10 cellular contexts compared by ENCODE assay signal in the genomic region with DNA sequence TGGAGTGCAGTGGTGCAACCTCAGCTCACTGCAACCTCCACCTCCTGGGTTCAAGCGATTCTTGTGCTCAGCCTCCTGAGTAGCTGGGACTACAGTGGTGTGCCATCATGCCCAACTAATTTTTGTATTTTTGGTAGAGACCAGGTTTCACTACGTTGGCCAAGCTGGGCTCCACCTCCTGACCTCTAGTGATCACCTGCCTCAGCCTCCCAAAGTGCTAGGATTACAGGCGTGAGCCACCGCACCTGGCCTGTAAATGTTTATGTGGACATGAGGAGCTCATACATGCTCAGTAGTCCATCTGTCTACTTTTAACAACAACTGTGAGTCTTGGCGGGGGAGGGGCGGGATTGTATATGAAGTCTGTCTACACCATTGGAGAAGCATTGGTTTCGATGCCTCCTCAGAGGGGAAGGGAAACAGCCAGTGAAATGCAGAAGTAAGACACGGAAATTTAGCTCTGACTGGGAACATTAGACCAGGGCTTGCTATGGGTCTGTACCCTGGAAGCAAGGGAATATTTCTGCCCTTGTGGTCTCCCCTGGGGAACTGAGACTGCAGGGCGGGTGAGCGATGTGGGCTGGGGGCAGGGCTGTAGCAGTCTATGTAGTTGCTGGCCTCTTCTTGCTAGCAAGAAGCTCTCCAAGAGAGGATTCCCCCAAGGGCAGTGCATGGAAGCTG. TPM values are rescaled to one million over a fixed set of nuclear protein-coding genes. Genes with fewer than 3 reads are reported as not detected.
DNase-seq lines count a peak whose midpoint lies in the region; TF ChIP-seq lines count a peak whose summit lies in the region.
"Had no signal": no experiment of that assay in that cellular context is flagged by ENCODE, and none has a peak within 500 bp of the region (broad histone marks: within the 10 kb centered on the region; RNA-seq: fewer than 3 reads in every experiment).

No MANE protein-coding gene starts in this region.

- H3K4me1 ChIP-seq in tibial artery, result peaks cover 0 to 27% (median 4%) of the 10 kb centered on the region in 4 donors

- intact Hi-C loops in tibial artery (cut with DNase I; ENCODE audit: low total_unique reads), result no loop called here

- H3K36me3 Mint-ChIP-seq in IgD-negative memory B cell (peaks cover 5% of the 10 kb centered on the region), glutamatergic neuron (ENCODE audit: unreplicated experiment) (no peaks in the 10 kb centered on the region), endothelial cell (ENCODE audit: low read depth, unreplicated experiment) (peaks cover 22% of the 10 kb centered on the region)

- TF ChIP-seq CTCF in glutamatergic neuron (IDR thresholded peaks at IDR 0.05; ENCODE audit: partially characterized antibody, unreplicated experiment) (no peak), tibial artery (IDR thresholded peaks at IDR 0.05) (no peak), endothelial cell (IDR thresholded peaks at IDR 0.05; ENCODE audit: unreplicated experiment) (no peak)

- H3K27me3 Mint-ChIP-seq in IgD-negative memory B cell (no peaks in the 10 kb centered on the region), glutamatergic neuron (ENCODE audit: unreplicated experiment) (peaks cover 2% of the 10 kb centered on the region), endothelial cell (ENCODE audit: unreplicated experiment) (peaks cover 2% of the 10 kb centered on the region)
- H3K27me3 Mint-ChIP-seq: activated naive CD8-positive, alpha-beta T cell treated with anti-CD3 and anti-CD28 coated beads, Interleukin-2, amount 10 ng/mL, durations not matched to agents 7 days and 5 days had no signal

- H3K27ac ChIP-seq in tibial artery, result peak overlapping the region in 1 of 2 donors; percentile 7
- H3K27ac ChIP-seq: 22Rv1 had no signal

- DNase-seq in DMS 273 (lab: John Stamatoyannopoulos, UW; ENCODE audit: unreplicated experiment), result peak; percentile 69
- no peak for DNase-seq in DMS 273 treated with DMSO at 0.1 percent for 48 hours (lab: John Stamatoyannopoulos, UW)
- DNase-seq in glutamatergic neuron, result peak; percentile 53
- DNase-seq in tibial artery, result peak; percentile 84 to 86
- DNase-seq in endothelial cell (ENCODE audit: low spot score), result no peak
- no peak for DNase-seq in NCI-H2107 treated with DMSO at 0.1 percent for 48 hours (lab: John Stamatoyannopoulos, UW; ENCODE audit: unreplicated experiment)
- no peak for DNase-seq in NCI-H1048 (lab: John Stamatoyannopoulos, UW)
- DNase-seq: activated naive CD8-positive, alpha-beta T cell treated with anti-CD3 and anti-CD28 coated beads, Interleukin-2, amount 10 ng/mL, durations not matched to agents 7 days and 5 days had no signal

- H3K4me1 Mint-ChIP-seq in IgD-negative memory B cell (peaks cover 15 to 34% (median 29%) of the 10 kb centered on the region in 3 donors), glutamatergic neuron (ENCODE audit: low read depth, unreplicated experiment) (peaks cover 24% of the 10 kb centered on the region), endothelial cell (ENCODE audit: unreplicated experiment) (no peaks in the 10 kb centered on the region)

- H3K9me3 Mint-ChIP-seq in IgD-negative memory B cell, result no peaks in the 10 kb centered on the region
- peaks cover 4% of the 10 kb centered on the region for H3K9me3 Mint-ChIP-seq in glutamatergic neuron (ENCODE audit: unreplicated experiment)
- no peaks in the 10 kb centered on the region for H3K9me3 Mint-ChIP-seq in endothelial cell (ENCODE audit: unreplicated experiment)
- H3K9me3 Mint-ChIP-seq: activated naive CD8-positive, alpha-beta T cell treated with anti-CD3 and anti-CD28 coated beads, Interleukin-2, amount 10 ng/mL, durations not matched to agents 7 days and 5 days had no signal

- H3K27ac Mint-ChIP-seq in IgD-negative memory B cell, result peak overlapping the region; percentile 16 to 93 (median 22)
- H3K27ac Mint-ChIP-seq in glutamatergic neuron (ENCODE audit: unreplicated experiment), result peak overlapping the region; percentile 78
- H3K27ac Mint-ChIP-seq in endothelial cell (ENCODE audit: unreplicated experiment), result no peak overlapping the region
- H3K27ac Mint-ChIP-seq: activated naive CD8-positive, alpha-beta T cell treated with anti-CD3 and anti-CD28 coated beads, Interleukin-2, amount 10 ng/mL, durations not matched to agents 7 days and 5 days had no signal

- H3K4me3 Mint-ChIP-seq in IgD-negative memory B cell (peak overlapping the region in 3 of 4 donors; percentile 1 to 67 (median 66)), glutamatergic neuron (ENCODE audit: unreplicated experiment) (peak overlapping the region; percentile 44), endothelial cell (ENCODE audit: unreplicated experiment) (no peak overlapping the region)
- H3K4me3 Mint-ChIP-seq: activated naive CD8-positive, alpha-beta T cell treated with anti-CD3 and anti-CD28 coated beads, Interleukin-2, amount 10 ng/mL, durations not matched to agents 7 days and 5 days had no signal

- no peaks in the 10 kb centered on the region for H3K27me3 ChIP-seq in tibial artery

- no peaks in the 10 kb centered on the region for H3K9me3 ChIP-seq in tibial artery

- H3K36me3 ChIP-seq in tibial artery, result peaks cover 14 to 84% (median 35%) of the 10 kb centered on the region in 3 donors

- H3K4me3 ChIP-seq in tibial artery, result no peak overlapping the region

RNA-seq across cellular contexts. Expression of gene NUBP1, which starts 9.3 kb away (rescaled TPM):
- 46.8 TPM for polyA plus RNA-seq in IgD-negative memory B cell
- 23.2 TPM for total RNA-seq in glutamatergic neuron (ENCODE audit: unreplicated experiment)
- 18.4 TPM for total RNA-seq in endothelial cell (ENCODE audit: unreplicated experiment)

RNA-seq across cellular contexts. Expression of gene TEKT5, which starts 58.3 kb away (rescaled TPM):
- polyA plus RNA-seq in IgD-negative memory B cell, result not detected
- not detected for total RNA-seq in glutamatergic neuron (ENCODE audit: unreplicated experiment)
- 0.64 TPM for total RNA-seq in endothelial cell (ENCODE audit: unreplicated experiment)
- total RNA-seq: activated naive CD8-positive, alpha-beta T cell treated with anti-CD3 and anti-CD28 coated beads, Interleukin-2, amount 10 ng/mL, durations not matched to agents 7 days and 5 days had no signal

Comparison
In these comparisons a context has a peak if more than half of its experiments do, and no peak if none do; other contexts are left out.
1. DNase-seq: peak in DMS 273 (single experiment), glutamatergic neuron (single experiment) and tibial artery (2 of 2); none in DMS 273 treated with DMSO at 0.1 percent for 48 hours (single experiment), endothelial cell (single experiment), NCI-H2107 treated with DMSO at 0.1 percent for 48 hours (single experiment) and NCI-H1048 (single experiment).